In the genomic region with DNA sequence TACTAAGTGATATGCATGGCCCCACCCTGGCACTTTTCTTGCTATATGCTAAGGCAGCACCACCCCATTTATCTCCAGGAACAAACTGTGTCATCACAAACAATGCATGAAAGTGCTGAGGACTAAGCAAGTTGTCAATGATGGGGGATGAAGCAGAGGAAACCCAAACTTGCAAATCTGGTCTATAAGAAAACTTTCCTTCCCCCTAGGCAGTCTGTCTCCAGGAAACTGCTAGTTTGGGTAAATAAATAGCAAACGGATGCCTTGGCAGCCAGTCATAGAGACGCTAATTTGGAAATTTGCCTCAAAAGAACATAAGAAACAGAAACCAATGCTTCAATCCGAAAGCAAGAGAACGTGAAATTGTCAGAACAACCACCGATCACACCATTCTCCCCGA, we compare ENCODE assay signal across 9 cellular contexts. TPM values are rescaled to one million over a fixed set of nuclear protein-coding genes. Genes with fewer than 3 reads are reported as not detected.
DNase-seq lines count a peak whose midpoint lies in the region; ATAC-seq and TF ChIP-seq lines count a peak whose summit lies in the region.
"Had no signal": no experiment of that assay in that cellular context is flagged by ENCODE, and none has a peak within 500 bp of the region (broad histone marks: within the 10 kb centered on the region; RNA-seq: fewer than 3 reads in every experiment).

No MANE protein-coding gene starts in this region.

- peaks cover 0 to 1% of the 10 kb centered on the region in 2 donors for H3K4me1 ChIP-seq in aorta (ENCODE audit: control insufficient read depth in 1 of 2, insufficient read depth in 2 of 2, low read length in 2 of 2)

- intact Hi-C loops in aorta (cut with DNase I), result loop anchor here in 1 of 2 donors (10.0 kb wide), 2 partner anchors 87 to 117 kb away; no protein-coding TSS in a partner anchor

- H3K36me3 ChIP-seq in aorta (ENCODE audit: control insufficient read depth in 1 of 2, insufficient read depth in 2 of 2, low read length in 1 of 2), result no peaks in the 10 kb centered on the region

- no peak for TF ChIP-seq CTCF in VCaP (conservative IDR thresholded peaks at IDR 0.05)

- peak overlapping the region; percentile 9 for H3K4me3 Mint-ChIP-seq in activated CD8-positive, alpha-beta memory T cell treated with anti-CD3 and anti-CD28 coated beads, Interleukin-2, amount 10 ng/mL, durations not matched to agents 7 days and 5 days

- peaks cover 26% of the 10 kb centered on the region for H3K27me3 Mint-ChIP-seq in activated CD8-positive, alpha-beta memory T cell treated with anti-CD3 and anti-CD28 coated beads, Interleukin-2, amount 10 ng/mL, durations not matched to agents 7 days and 5 days

- 2 to 3% methylated on average over 6 of the region's 6 CpGs for WGBS in aorta, 2 donors

- H3K4me3 ChIP-seq in aorta (ENCODE audit: low read length in 2 of 2), result peak overlapping the region; percentile 17 to 38
- H3K4me3 ChIP-seq: SK-N-MC had no signal

- no peak overlapping the region for H3K27ac Mint-ChIP-seq in activated CD8-positive, alpha-beta memory T cell treated with anti-CD3 and anti-CD28 coated beads, Interleukin-2, amount 10 ng/mL, durations not matched to agents 7 days and 5 days

- H3K9me3 Mint-ChIP-seq in activated CD8-positive, alpha-beta memory T cell treated with anti-CD3 and anti-CD28 coated beads, Interleukin-2, amount 10 ng/mL, durations not matched to agents 7 days and 5 days (ENCODE audit: low read depth), result no peaks in the 10 kb centered on the region

- peaks cover 11% of the 10 kb centered on the region for H3K4me1 Mint-ChIP-seq in activated CD8-positive, alpha-beta memory T cell treated with anti-CD3 and anti-CD28 coated beads, Interleukin-2, amount 10 ng/mL, durations not matched to agents 7 days and 5 days

- peak; percentile 36 for ATAC-seq in activated CD8-positive, alpha-beta memory T cell treated with anti-CD3 and anti-CD28 coated beads, Interleukin-2, amount 10 ng/mL, durations not matched to agents 7 days and 5 days
- ATAC-seq in aorta (ENCODE audit: low FRiP score), result peak; percentile 52
- no peak for ATAC-seq in HG02571 (IDR thresholded peaks at IDR 0.05; ENCODE audit: unreplicated experiment)

- H3K9me3 ChIP-seq in aorta (ENCODE audit: control insufficient read depth, low read length), result no peaks in the 10 kb centered on the region

- CTCF ChIA-PET in activated CD8-positive, alpha-beta memory T cell treated with anti-CD3 and anti-CD28 coated beads, Interleukin-2, amount 10 ng/mL, durations not matched to agents 7 days and 5 days (lab: Charles Lee), result no interaction called here

- DNase-seq in activated CD8-positive, alpha-beta memory T cell treated with anti-CD3 and anti-CD28 coated beads, Interleukin-2, amount 10 ng/mL, durations not matched to agents 7 days and 5 days, result no peak
- no peak for DNase-seq in activated CD8-positive, alpha-beta memory T cell treated with anti-CD3 and anti-CD28 coated beads, Interleukin-2, amount 50 U/mL, for 4 hours
- peak; percentile 60 for DNase-seq in iPS DF 19.7 (ENCODE audit: low read depth, low spot score)
- DNase-seq in aorta, result no peak
- no peak for DNase-seq in activated CD8-positive, alpha-beta memory T cell treated with anti-CD3 and anti-CD28 coated beads, Interleukin-2, amount 50 U/mL, for 48 hours
- no peak for DNase-seq in NCI-H1092 treated with DMSO at 0.1 percent for 48 hours (lab: John Stamatoyannopoulos, UW)

- H3K36me3 Mint-ChIP-seq in activated CD8-positive, alpha-beta memory T cell treated with anti-CD3 and anti-CD28 coated beads, Interleukin-2, amount 10 ng/mL, durations not matched to agents 7 days and 5 days, result no peaks in the 10 kb centered on the region

- no peaks in the 10 kb centered on the region for H3K27me3 ChIP-seq in aorta (ENCODE audit: control insufficient read depth in 1 of 2, insufficient read depth in 2 of 2, low read length in 1 of 2)

- H3K27ac ChIP-seq in VCaP (peak overlapping the region; percentile 97), aorta (ENCODE audit: low read depth in 1 of 2, low read length in 2 of 2) (no peak overlapping the region)
- H3K27ac ChIP-seq: SK-N-MC had no signal

RNA-seq across cellular contexts. Expression of a gene that starts 5.6 kb away (rescaled TPM):
- total RNA-seq in activated CD8-positive, alpha-beta memory T cell treated with anti-CD3 and anti-CD28 coated beads, Interleukin-2, amount 10 ng/mL, durations not matched to agents 7 days and 5 days, result 10 to 100 TPM; 56.5 to 72.8 TPM
- 10 to 100 TPM; 71.0 to 74.3 TPM for total RNA-seq in aorta
- polyA plus RNA-seq in aorta, result 10 to 100 TPM; 24.0 to 27.2 TPM
